ENCODE assay signal across 12 cellular contexts in the genomic region with DNA sequence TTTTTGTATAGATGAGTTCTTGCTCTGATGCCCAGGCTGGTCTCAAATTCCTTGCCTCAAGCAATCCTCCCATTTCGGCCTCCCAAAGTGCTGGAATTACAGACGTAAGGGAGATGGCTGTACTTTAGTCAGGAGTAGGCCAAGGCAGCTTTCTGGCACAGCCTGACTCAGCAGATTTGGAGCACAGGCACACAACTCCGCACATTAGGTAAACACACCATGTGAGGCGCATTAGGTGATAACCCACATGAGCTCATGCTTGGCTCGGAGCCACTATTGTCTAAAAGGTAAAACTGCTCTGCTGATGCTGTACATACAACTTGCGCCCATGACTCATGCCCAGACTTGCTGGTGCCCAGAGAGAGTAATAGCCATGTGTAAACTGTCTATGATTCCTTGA.
DNase-seq lines count a peak whose midpoint lies in the region; ATAC-seq, FAIRE-seq and TF ChIP-seq lines count a peak whose summit lies in the region.
"Had no signal": no experiment of that assay in that cellular context is flagged by ENCODE, and none has a peak within 500 bp of the region (broad histone marks: within the 10 kb centered on the region; RNA-seq: fewer than 3 reads in every experiment).

No MANE protein-coding gene starts in this region.

- peak; percentile 79 for ATAC-seq in GM12878
- ATAC-seq in mucosa of descending colon, result peak; percentile 60
- ATAC-seq in naive thymus-derived CD4-positive, alpha-beta T cell, result no peak

- H3K4me3 Mint-ChIP-seq in naive thymus-derived CD4-positive, alpha-beta T cell, result no peak overlapping the region
- H3K4me3 Mint-ChIP-seq: activated naive CD4-positive, alpha-beta T cell treated with anti-CD3 and anti-CD28 coated beads for 36 hours; CD8-positive, alpha-beta memory T cell; T-helper 1 cell treated with Interleukin-12 subunit alpha and Interleukin-12 subunit beta and Interleukin-4 antibody, amounts not matched to agents 30 μg/mL and 1 μg/mL, for 36 hours had no signal

- no peak for TF ChIP-seq POLR2A in GM12878 (IDR thresholded peaks at IDR 0.05; ENCODE audit: low read depth, low read length)

- BruUV-seq in GM12878 (replicated peaks; lab: Mats Ljungman, UMichigan), result no TSS peak

- no peak overlapping the region for H3K4me3 ChIP-seq in GM12878
- no peak overlapping the region for H3K4me3 ChIP-seq in mucosa of descending colon
- no peak overlapping the region for H3K4me3 ChIP-seq in naive thymus-derived CD4-positive, alpha-beta T cell (ENCODE audit: low read length)
- H3K4me3 ChIP-seq: sigmoid colon, thoracic aorta had no signal

- no peak for TF ChIP-seq EP300 in GM12878 (IDR thresholded peaks at IDR 0.05; ENCODE audit: borderline replicate concordance in 1 of 2, control insufficient read depth in 1 of 2, low read depth in 2 of 2, low read length in 2 of 2)

- POLR2A ChIA-PET in GM12878 (lab: Charles Lee), result no interaction called here
- POLR2A ChIA-PET in naive thymus-derived CD4-positive, alpha-beta T cell (lab: Charles Lee), result no interaction called here

- TF ChIP-seq CTCF in GM12878 (IDR thresholded peaks at IDR 0.05 in 2 of 3, conservative IDR thresholded peaks at IDR 0.05 in 1 of 3; ENCODE audit: control insufficient read depth in 2 of 3, extremely low read depth in 1 of 3, insufficient read depth in 1 of 3, low read depth in 3 of 3, low read length in 3 of 3) (no peak), mucosa of descending colon (IDR thresholded peaks at IDR 0.05) (no peak)

- H3K9me3 ChIP-seq in GM12878 (replicated peaks; ENCODE audit: control insufficient read depth, insufficient read depth, low read length) (no peaks in the 10 kb centered on the region), mucosa of descending colon (no peaks in the 10 kb centered on the region)
- no peaks in the 10 kb centered on the region for H3K9me3 ChIP-seq in naive thymus-derived CD4-positive, alpha-beta T cell (ENCODE audit: control insufficient read depth in 2 of 3, low read length in 3 of 3)
- H3K9me3 ChIP-seq: sigmoid colon, thoracic aorta had no signal

- no peak overlapping the region for H2AFZ ChIP-seq in GM12878 (ENCODE audit: control insufficient read depth, low read depth, low read length)

- no peaks in the 10 kb centered on the region for H4K20me1 ChIP-seq in GM12878 (ENCODE audit: control insufficient read depth, insufficient read depth)

- SMC1A ChIA-PET in GM12878 (lab: Charles Lee; ENCODE audit: uncharacterized antibody, unreplicated experiment), result interaction anchor here (0.9 to 1.3 kb wide), 2 partner anchors 9 to 13 kb away, joined by 3 read pairs; no protein-coding TSS in a partner anchor

- H3K27me3 ChIP-seq in GM12878 (replicated peaks in 1 of 2; ENCODE audit: control insufficient read depth in 2 of 2, insufficient read depth in 2 of 2, low read length in 1 of 2), result no peaks in the 10 kb centered on the region
- H3K27me3 ChIP-seq in naive thymus-derived CD4-positive, alpha-beta T cell (ENCODE audit: control insufficient read depth in 2 of 2, insufficient read depth in 2 of 2, low read length in 2 of 2), result no peaks in the 10 kb centered on the region
- H3K27me3 ChIP-seq: sigmoid colon had no signal

- H3K27me3 Mint-ChIP-seq in naive thymus-derived CD4-positive, alpha-beta T cell, result no peaks in the 10 kb centered on the region
- H3K27me3 Mint-ChIP-seq: CD8-positive, alpha-beta memory T cell had no signal

- no peak overlapping the region for H3K9ac ChIP-seq in GM12878 (ENCODE audit: control insufficient read depth, insufficient read depth, low read length)

- H3K4me2 ChIP-seq in GM12878 (ENCODE audit: control insufficient read depth, insufficient read depth), result no peak overlapping the region

- DNase-seq in HK-2 (ENCODE audit: unreplicated experiment) (peak; percentile 9), NCI-H2196 treated with DMSO at 0.1 percent for 48 hours (lab: John Stamatoyannopoulos, UW; ENCODE audit: unreplicated experiment) (peak; percentile 6), GM12878 (ENCODE audit: low read depth, low spot score) (no peak), mucosa of descending colon (peak in 1 of 3 donors; percentile 25)
- no peak for DNase-seq in naive thymus-derived CD4-positive, alpha-beta T cell
- no peak for DNase-seq in activated CD8-positive, alpha-beta memory T cell treated with anti-CD3 and anti-CD28 coated beads for 24 hours
- no peak for DNase-seq in activated effector memory CD4-positive, alpha-beta T cell treated with Interleukin-2 at 50 U/mL for 16 hours
- DNase-seq: activated naive CD4-positive, alpha-beta T cell treated with anti-CD3 and anti-CD28 coated beads for 36 hours; CD8-positive, alpha-beta memory T cell; sigmoid colon had no signal

- no peak for FAIRE-seq in GM12878 (lab: Jason Lieb, UNC)

- CTCF ChIA-PET in GM12878 (lab: Yijun Ruan, JAX), result interaction anchor here (0.6 kb wide), 1 partner anchor 707 kb away, joined by 3 read pairs; no protein-coding TSS in a partner anchor
- CTCF ChIA-PET in naive thymus-derived CD4-positive, alpha-beta T cell (lab: Charles Lee), result no interaction called here

- 52% methylated on average over 6 of the region's 6 CpGs for WGBS in GM12878 (ENCODE audit: insufficient coverage, insufficient replicate concordance, low lambda C conversion rate, missing lambda C conversion rate)

- no peaks in the 10 kb centered on the region for H3K4me1 Mint-ChIP-seq in naive thymus-derived CD4-positive, alpha-beta T cell

- no peaks in the 10 kb centered on the region for H3K36me3 ChIP-seq in GM12878 (ENCODE audit: control insufficient read depth in 2 of 2, insufficient read depth in 2 of 2, low read length in 1 of 2)
- no peaks in the 10 kb centered on the region for H3K36me3 ChIP-seq in mucosa of descending colon (ENCODE audit: low read depth)
- no peaks in the 10 kb centered on the region for H3K36me3 ChIP-seq in naive thymus-derived CD4-positive, alpha-beta T cell (ENCODE audit: control insufficient read depth in 2 of 3, insufficient read depth in 3 of 3, low read length in 3 of 3)
- H3K36me3 ChIP-seq: sigmoid colon, thoracic aorta had no signal

- RAD21 ChIA-PET in GM12878 (lab: Charles Lee; ENCODE audit: unreplicated experiment), result interaction anchor here (0.6 kb wide), 1 partner anchor 10 kb away, joined by 3 read pairs; no protein-coding TSS in a partner anchor

- H3K4me1 ChIP-seq in GM12878 (ENCODE audit: control insufficient read depth, insufficient read depth, low read length) (no peaks in the 10 kb centered on the region), mucosa of descending colon (ENCODE audit: low read depth) (no peaks in the 10 kb centered on the region)
- H3K4me1 ChIP-seq in naive thymus-derived CD4-positive, alpha-beta T cell (ENCODE audit: control insufficient read depth in 2 of 2, insufficient read depth in 2 of 2, low read length in 2 of 2), result no peaks in the 10 kb centered on the region
- H3K4me1 ChIP-seq: sigmoid colon had no signal

- intact Hi-C loops in GM12878 (cut with micrococcal nuclease; ENCODE audit: unreplicated experiment) (no loop called here), mucosa of descending colon (cut with DNase I, micrococcal nuclease) (no loop called here)
- intact Hi-C loops in naive thymus-derived CD4-positive, alpha-beta T cell (cut with micrococcal nuclease), result no loop called here

- no peak overlapping the region for H3K27ac Mint-ChIP-seq in naive thymus-derived CD4-positive, alpha-beta T cell
- H3K27ac Mint-ChIP-seq: activated naive CD4-positive, alpha-beta T cell treated with anti-CD3 and anti-CD28 coated beads for 36 hours; CD8-positive, alpha-beta memory T cell; T-helper 1 cell treated with Interleukin-12 subunit alpha and Interleukin-12 subunit beta and Interleukin-4 antibody, amounts not matched to agents 30 μg/mL and 1 μg/mL, for 36 hours had no signal

- H3K79me2 ChIP-seq in GM12878 (ENCODE audit: control insufficient read depth, insufficient read depth, low read length), result no peaks in the 10 kb centered on the region

- H3K27ac ChIP-seq in GM12878 (ENCODE audit: control insufficient read depth, insufficient read depth), result no peak overlapping the region
- no peak overlapping the region for H3K27ac ChIP-seq in naive thymus-derived CD4-positive, alpha-beta T cell (ENCODE audit: low read depth, low read length)
- H3K27ac ChIP-seq: sigmoid colon, thoracic aorta had no signal

- no peaks in the 10 kb centered on the region for H3K9me3 Mint-ChIP-seq in naive thymus-derived CD4-positive, alpha-beta T cell
- H3K9me3 Mint-ChIP-seq: activated naive CD4-positive, alpha-beta T cell treated with anti-CD3 and anti-CD28 coated beads for 36 hours; CD8-positive, alpha-beta memory T cell; T-helper 1 cell treated with Interleukin-12 subunit alpha and Interleukin-12 subunit beta and Interleukin-4 antibody, amounts not matched to agents 30 μg/mL and 1 μg/mL, for 36 hours had no signal

- no peaks in the 10 kb centered on the region for H3K36me3 Mint-ChIP-seq in naive thymus-derived CD4-positive, alpha-beta T cell
- H3K36me3 Mint-ChIP-seq: CD8-positive, alpha-beta memory T cell had no signal

- in situ Hi-C loops in GM12878 (cut with MboI), result no loop called here

- no peak for TF ChIP-seq RAD21 in GM12878 (IDR thresholded peaks at IDR 0.05; ENCODE audit: insufficient read depth, low read depth, low read length)

TF ChIP-seq in GM12878, 131 proteins besides CTCF, POLR2A, EP300 and RAD21 (continues in another document):
- no peak for TF ChIP-seq CBX5 (IDR thresholded peaks at IDR 0.05; ENCODE audit: low read depth)
- TF ChIP-seq EED (IDR thresholded peaks at IDR 0.05; ENCODE audit: low read depth), result no peak
- TF ChIP-seq SMAD1 (IDR thresholded peaks at IDR 0.05; ENCODE audit: low read depth, partially characterized antibody), result no peak
- no peak for TF ChIP-seq MTA3 (IDR thresholded peaks at IDR 0.05; ENCODE audit: borderline replicate concordance, low read length)
- TF ChIP-seq, protein P1, sequence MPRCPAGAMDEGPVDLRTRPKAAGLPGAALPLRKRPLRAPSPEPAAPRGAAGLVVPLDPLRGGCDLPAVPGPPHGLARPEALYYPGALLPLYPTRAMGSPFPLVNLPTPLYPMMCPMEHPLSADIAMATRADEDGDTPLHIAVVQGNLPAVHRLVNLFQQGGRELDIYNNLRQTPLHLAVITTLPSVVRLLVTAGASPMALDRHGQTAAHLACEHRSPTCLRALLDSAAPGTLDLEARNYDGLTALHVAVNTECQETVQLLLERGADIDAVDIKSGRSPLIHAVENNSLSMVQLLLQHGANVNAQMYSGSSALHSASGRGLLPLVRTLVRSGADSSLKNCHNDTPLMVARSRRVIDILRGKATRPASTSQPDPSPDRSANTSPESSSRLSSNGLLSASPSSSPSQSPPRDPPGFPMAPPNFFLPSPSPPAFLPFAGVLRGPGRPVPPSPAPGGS (IDR thresholded peaks at IDR 0.05; ENCODE audit: borderline replicate concordance, insufficient read depth, low read depth, low read length, poor library complexity, severe bottlenecking), result no peak
- TF ChIP-seq, protein P2, sequence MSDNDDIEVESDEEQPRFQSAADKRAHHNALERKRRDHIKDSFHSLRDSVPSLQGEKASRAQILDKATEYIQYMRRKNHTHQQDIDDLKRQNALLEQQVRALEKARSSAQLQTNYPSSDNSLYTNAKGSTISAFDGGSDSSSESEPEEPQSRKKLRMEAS (IDR thresholded peaks at IDR 0.05; ENCODE audit: low read depth, low read length), result no peak

Comparison
In these comparisons a context has a peak if more than half of its experiments do, and no peak if none do; other contexts are left out.
1. DNase-seq: peak in HK-2 (single experiment) and NCI-H2196 treated with DMSO at 0.1 percent for 48 hours (single experiment); none in GM12878 (single experiment), naive thymus-derived CD4-positive, alpha-beta T cell (0 of 9), activated CD8-positive, alpha-beta memory T cell treated with anti-CD3 and anti-CD28 coated beads for 24 hours (single experiment) and activated effector memory CD4-positive, alpha-beta T cell treated with Interleukin-2 at 50 U/mL for 16 hours (single experiment).